In the genomic region with DNA sequence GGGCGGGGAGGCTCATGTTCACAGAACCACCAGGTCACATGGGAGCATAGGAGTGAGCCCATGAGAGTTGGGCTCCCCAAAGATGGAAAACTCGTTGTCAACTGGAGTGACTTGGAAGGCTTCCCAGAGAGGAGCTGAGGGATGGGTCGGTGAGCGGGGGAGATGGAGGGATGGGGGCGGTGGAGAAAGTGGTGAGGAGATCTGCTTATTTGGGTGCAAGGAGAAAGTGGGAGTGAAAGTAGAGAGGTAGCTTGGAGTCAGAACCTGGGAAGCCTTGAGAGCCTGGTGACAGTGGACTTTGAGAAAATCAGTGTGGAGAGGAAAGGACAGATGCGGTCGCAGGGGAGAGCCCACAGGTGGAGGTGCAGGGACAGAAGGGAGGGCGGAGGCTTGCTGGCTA, we compare ENCODE assay signal across 32 cellular contexts.
"Had no signal": no experiment of that assay in that cellular context is flagged by ENCODE, and none has a peak within 500 bp of the region (broad histone marks: within the 10 kb centered on the region; RNA-seq: fewer than 3 reads in every experiment).

No MANE protein-coding gene starts in this region.

- H3K36me3 Mint-ChIP-seq: activated naive CD4-positive, alpha-beta T cell treated with anti-CD3 and anti-CD28 coated beads, Interleukin-2, amount 10 ng/mL, durations not matched to agents 7 days and 5 days; activated naive CD8-positive, alpha-beta T cell treated with anti-CD3 and anti-CD28 coated beads, Interleukin-2, amount 10 ng/mL, durations not matched to agents 7 days and 5 days; brain; WTC11 had no signal

- ATAC-seq: activated naive CD4-positive, alpha-beta T cell treated with anti-CD3 and anti-CD28 coated beads, Interleukin-2, amount 50 U/mL, for 72 hours; activated T-cell treated with anti-CD3 and anti-CD28 coated beads, Interleukin-2, amount 50 U/mL, for 72 hours; effector memory CD8-positive, alpha-beta T cell; foreskin keratinocyte; gastrocnemius medialis; WTC11 had no signal

- H3K4me3 ChIP-seq: ascending aorta, breast epithelium, cardiac muscle cell, coronary artery, dorsolateral prefrontal cortex, esophagus muscularis mucosa, gastrocnemius medialis had no signal

- H3K4me3 Mint-ChIP-seq: activated CD4-positive, alpha-beta memory T cell treated with anti-CD3 and anti-CD28 coated beads, Interleukin-2, amount 10 ng/mL, durations not matched to agents 7 days and 5 days; activated CD4-positive, alpha-beta T cell treated with anti-CD3 and anti-CD28 coated beads, Interleukin-2, amount 10 ng/mL, durations not matched to agents 7 days and 5 days; activated naive CD4-positive, alpha-beta T cell treated with anti-CD3 and anti-CD28 coated beads, Interleukin-2, amount 10 ng/mL, durations not matched to agents 7 days and 5 days; activated naive CD8-positive, alpha-beta T cell treated with anti-CD3 and anti-CD28 coated beads, Interleukin-2, amount 10 ng/mL, durations not matched to agents 7 days and 5 days; activated T-cell treated with anti-CD3 and anti-CD28 coated beads, Interleukin-2, amount 50 U/mL, for 24 hours; activated T-cell treated with anti-CD3 and anti-CD28 coated beads, Interleukin-2, amount 50 U/mL, for 72 hours; brain; central memory CD8-positive, alpha-beta T cell; dendritic cell treated with granulocyte-macrophage colony-stimulating factor and Interleukin-4, amounts not matched to agents 40 ng/mL and 50 ng/mL, for 4 days; effector memory CD8-positive, alpha-beta T cell; WTC11 had no signal

- H3K9me3 Mint-ChIP-seq: activated CD4-positive, alpha-beta T cell treated with anti-CD3 and anti-CD28 coated beads, Interleukin-2, amount 10 ng/mL, durations not matched to agents 7 days and 5 days; activated naive CD8-positive, alpha-beta T cell treated with anti-CD3 and anti-CD28 coated beads, Interleukin-2, amount 10 ng/mL, durations not matched to agents 7 days and 5 days; dendritic cell treated with granulocyte-macrophage colony-stimulating factor and Interleukin-4, amounts not matched to agents 40 ng/mL and 50 ng/mL, for 4 days had no signal

- H3K27me3 ChIP-seq: ascending aorta, breast epithelium, cardiac muscle cell, foreskin keratinocyte, gastrocnemius medialis had no signal

- H3K9me3 ChIP-seq: ascending aorta, breast epithelium, esophagus muscularis mucosa, gastrocnemius medialis had no signal

- H3K4me1 Mint-ChIP-seq: activated CD4-positive, alpha-beta memory T cell treated with anti-CD3 and anti-CD28 coated beads, Interleukin-2, amount 10 ng/mL, durations not matched to agents 7 days and 5 days; activated CD4-positive, alpha-beta T cell treated with anti-CD3 and anti-CD28 coated beads, Interleukin-2, amount 10 ng/mL, durations not matched to agents 7 days and 5 days; activated naive CD4-positive, alpha-beta T cell treated with anti-CD3 and anti-CD28 coated beads, Interleukin-2, amount 10 ng/mL, durations not matched to agents 7 days and 5 days; activated naive CD8-positive, alpha-beta T cell treated with anti-CD3 and anti-CD28 coated beads, Interleukin-2, amount 10 ng/mL, durations not matched to agents 7 days and 5 days; central memory CD8-positive, alpha-beta T cell had no signal

- H3K27ac ChIP-seq: ascending aorta, breast epithelium, cardiac muscle cell, coronary artery, dorsolateral prefrontal cortex, esophagus muscularis mucosa, foreskin keratinocyte, gastrocnemius medialis, VCaP had no signal

- FAIRE-seq: TTC549 had no signal

- DNase-seq: activated CD4-positive, alpha-beta memory T cell treated with anti-CD3 and anti-CD28 coated beads, Interleukin-2, amount 10 ng/mL, durations not matched to agents 7 days and 5 days; activated CD4-positive, alpha-beta T cell treated with anti-CD3 and anti-CD28 coated beads for 1 hour; activated CD4-positive, alpha-beta T cell treated with anti-CD3 and anti-CD28 coated beads for 4 hours; activated CD4-positive, alpha-beta T cell treated with anti-CD3 and anti-CD28 coated beads, Interleukin-2, amount 10 ng/mL, durations not matched to agents 7 days and 5 days; activated CD4-positive, alpha-beta T cell treated with anti-CD3 and anti-CD28 coated beads, Interleukin-2, amount 50 U/mL, for 4 hours; activated CD8-positive, alpha-beta memory T cell treated with anti-CD3 and anti-CD28 coated beads, Interleukin-2, amount 50 U/mL, for 48 hours; activated gamma-delta T cell; activated naive CD4-positive, alpha-beta T cell; activated naive CD4-positive, alpha-beta T cell treated with anti-CD3 and anti-CD28 coated beads, Interleukin-2, amount 10 ng/mL, durations not matched to agents 7 days and 5 days; activated naive CD8-positive, alpha-beta T cell treated with anti-CD3 and anti-CD28 coated beads, Interleukin-2, amount 10 ng/mL, durations not matched to agents 7 days and 5 days; activated T-cell treated with anti-CD3 and anti-CD28 coated beads for 4 hours; activated T-cell treated with anti-CD3 and anti-CD28 coated beads, Interleukin-2, amount 50 U/mL, for 24 hours; activated T-cell treated with anti-CD3 and anti-CD28 coated beads, Interleukin-2, amount 50 U/mL, for 72 hours; dorsolateral prefrontal cortex; effector CD4-positive, alpha-beta T cell; effector memory CD8-positive, alpha-beta T cell; erythroblast; foreskin keratinocyte; gastrocnemius medialis; T-helper 2 cell had no signal

- H3K27me3 Mint-ChIP-seq: activated CD4-positive, alpha-beta memory T cell treated with anti-CD3 and anti-CD28 coated beads, Interleukin-2, amount 10 ng/mL, durations not matched to agents 7 days and 5 days; activated CD4-positive, alpha-beta T cell treated with anti-CD3 and anti-CD28 coated beads, Interleukin-2, amount 10 ng/mL, durations not matched to agents 7 days and 5 days; activated naive CD4-positive, alpha-beta T cell treated with anti-CD3 and anti-CD28 coated beads, Interleukin-2, amount 10 ng/mL, durations not matched to agents 7 days and 5 days; activated naive CD8-positive, alpha-beta T cell treated with anti-CD3 and anti-CD28 coated beads, Interleukin-2, amount 10 ng/mL, durations not matched to agents 7 days and 5 days; activated T-cell treated with anti-CD3 and anti-CD28 coated beads, Interleukin-2, amount 50 U/mL, for 24 hours; central memory CD8-positive, alpha-beta T cell; dendritic cell treated with granulocyte-macrophage colony-stimulating factor and Interleukin-4, amounts not matched to agents 40 ng/mL and 50 ng/mL, for 4 days; effector memory CD8-positive, alpha-beta T cell had no signal

- H3K36me3 ChIP-seq: ascending aorta, breast epithelium, cardiac muscle cell, esophagus muscularis mucosa, gastrocnemius medialis had no signal

- H3K4me1 ChIP-seq: breast epithelium, foreskin keratinocyte had no signal

- H3K27ac Mint-ChIP-seq: activated CD4-positive, alpha-beta memory T cell treated with anti-CD3 and anti-CD28 coated beads, Interleukin-2, amount 10 ng/mL, durations not matched to agents 7 days and 5 days; activated CD4-positive, alpha-beta T cell treated with anti-CD3 and anti-CD28 coated beads, Interleukin-2, amount 10 ng/mL, durations not matched to agents 7 days and 5 days; activated naive CD4-positive, alpha-beta T cell treated with anti-CD3 and anti-CD28 coated beads, Interleukin-2, amount 10 ng/mL, durations not matched to agents 7 days and 5 days; activated naive CD4-positive, alpha-beta T cell treated with anti-CD3 and anti-CD28 coated beads, Interleukin-2, amount 50 U/mL, for 72 hours; activated naive CD8-positive, alpha-beta T cell treated with anti-CD3 and anti-CD28 coated beads, Interleukin-2, amount 10 ng/mL, durations not matched to agents 7 days and 5 days; activated T-cell treated with anti-CD3 and anti-CD28 coated beads, Interleukin-2, amount 50 U/mL, for 24 hours; activated T-cell treated with anti-CD3 and anti-CD28 coated beads, Interleukin-2, amount 50 U/mL, for 72 hours; brain; dendritic cell treated with granulocyte-macrophage colony-stimulating factor and Interleukin-4, amounts not matched to agents 40 ng/mL and 50 ng/mL, for 4 days; effector memory CD8-positive, alpha-beta T cell; WTC11 had no signal
